In genomic region chr1:53326088-53326597, GRCh38 we compare ENCODE assay signal across 8 cellular contexts. TPM values are rescaled to one million over a fixed set of nuclear protein-coding genes. Genes with fewer than 3 reads are reported as not detected.
DNase-seq lines count a peak whose midpoint lies in the region; ATAC-seq and TF ChIP-seq lines count a peak whose summit lies in the region.

No MANE protein-coding gene starts in this region.

- H3K4me3 ChIP-seq in H7 (ENCODE audit: insufficient read depth, low read depth, low read length) (peak overlapping the region; percentile 95), RWPE2 (ENCODE audit: severe bottlenecking) (peak overlapping the region; percentile 65), neuron (ENCODE audit: low read length) (peak overlapping the region; percentile 78), stomach smooth muscle (ENCODE audit: low read length in 2 of 2) (peak overlapping the region; percentile 79)

- H3K36me3 ChIP-seq in H7 (replicated peaks; ENCODE audit: control insufficient read depth, insufficient read depth, low read length) (peaks cover 30% of the 10 kb centered on the region), RWPE2 (ENCODE audit: low read depth) (peaks cover 43% of the 10 kb centered on the region), neuron (ENCODE audit: insufficient read depth, low read length) (peaks cover 14% of the 10 kb centered on the region), stomach smooth muscle (ENCODE audit: control insufficient read depth in 2 of 2, insufficient read depth in 2 of 2, low read length in 2 of 2) (no peaks in the 10 kb centered on the region)

- peak overlapping the region; percentile 87 for H2AFZ ChIP-seq in neuron (ENCODE audit: low read depth, low read length)

- peak overlapping the region; percentile 29 to 53 for H3K9ac ChIP-seq in stomach smooth muscle (ENCODE audit: low read length in 2 of 2)

- DNase-seq in G401 (ENCODE audit: low spot score) (peak; percentile 82), H7 (peak; percentile 100), LoVo (ENCODE audit: low spot score) (peak; percentile 95), RWPE2 (ENCODE audit: low spot score) (peak; percentile 96), foreskin melanocyte (peak; percentile 91)
- DNase-seq in activated effector memory CD4-positive, alpha-beta T cell treated with Interleukin-2 at 50 U/mL for 16 hours: peak; percentile 93

- peaks cover 7% of the 10 kb centered on the region for H3K4me1 ChIP-seq in RWPE2 (ENCODE audit: insufficient read depth, poor library complexity, severe bottlenecking)
- H3K4me1 ChIP-seq in neuron (ENCODE audit: insufficient read depth, low read length): peaks cover 16% of the 10 kb centered on the region
- H3K4me1 ChIP-seq in stomach smooth muscle (ENCODE audit: control insufficient read depth, insufficient read depth, low read length): peaks cover 27% of the 10 kb centered on the region

- peak; percentile 91 for ATAC-seq in RWPE2 (ENCODE audit: low read depth)

- H3K27ac ChIP-seq in RWPE2 (ENCODE audit: poor library complexity, severe bottlenecking) (peak overlapping the region; percentile 78), stomach smooth muscle (ENCODE audit: low read length) (no peak overlapping the region)

- in situ Hi-C loops in G401 (cut with HindIII; ENCODE audit: low sequenced_read_pairs): no loop called here

- no peak for TF ChIP-seq CTCF in RWPE2 (IDR thresholded peaks at IDR 0.05; ENCODE audit: poor library complexity, severe bottlenecking)

- H3K9me3 ChIP-seq in RWPE2 (ENCODE audit: severe bottlenecking) (no peaks in the 10 kb centered on the region), neuron (ENCODE audit: low read length) (no peaks in the 10 kb centered on the region), stomach smooth muscle (ENCODE audit: control insufficient read depth in 2 of 2, low read length in 2 of 2) (no peaks in the 10 kb centered on the region)

- no peaks in the 10 kb centered on the region; the same call in 1 of the 2 replicates for H3K27me3 ChIP-seq in H7 (ENCODE audit: control insufficient read depth, insufficient read depth, low read length)
- no peaks in the 10 kb centered on the region for H3K27me3 ChIP-seq in RWPE2 (ENCODE audit: insufficient read depth, poor library complexity, severe bottlenecking)
- H3K27me3 ChIP-seq in neuron (ENCODE audit: insufficient read depth, low read length): peaks cover 2% of the 10 kb centered on the region
- H3K27me3 ChIP-seq in stomach smooth muscle (ENCODE audit: control insufficient read depth in 1 of 2, insufficient read depth in 2 of 2, low read length in 2 of 2): no peaks in the 10 kb centered on the region

RNA-seq across cellular contexts. Expression of gene LRP8, which starts 1.7 kb away (rescaled TPM):
- 7.0 and 8.0 TPM in 2 replicates for total RNA-seq in G401 (2014; rRNA removed; shearing (Covaris generic))
- total RNA-seq in H7 (2014; rRNA removed; shearing (Covaris generic)): 144 and 157 TPM in 2 replicates

Comparison
In these comparisons a context has a peak if more than half of its experiments do, and no peak if none do; other contexts are left out.
1. RNA of gene LRP8, which starts 1.7 kb away (total RNA-seq): 144 to 157 TPM in H7; 7.0 to 8.0 TPM in G401; every median in the first group is over 10 times any median in the second.
2. Peak in every context shown above with its lines, with median percentiles within 50 percentile points of each other: DNase-seq and H3K4me3 ChIP-seq.